16 cellular contexts compared by ENCODE assay signal in the genomic region with DNA sequence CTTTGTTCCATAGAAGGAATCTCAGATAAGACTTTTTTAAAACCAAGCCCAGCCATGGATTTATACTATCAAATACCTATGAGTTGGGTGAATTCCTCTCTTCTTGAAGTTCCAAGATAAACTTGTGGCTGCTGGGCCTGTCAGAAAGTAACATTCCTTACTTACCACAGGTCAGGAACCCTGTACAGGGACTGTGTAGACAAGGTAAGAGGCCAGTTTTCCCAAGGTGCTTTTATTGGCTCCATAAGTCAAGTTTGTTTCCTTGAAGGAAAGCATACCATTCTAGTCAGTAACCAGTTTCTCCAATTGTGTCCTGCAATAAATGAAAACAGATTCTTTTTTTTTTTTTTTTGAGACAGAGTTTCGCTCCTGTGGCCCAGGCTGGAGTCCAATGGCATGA. TPM values are rescaled to one million over a fixed set of nuclear protein-coding genes. Genes with fewer than 3 reads are reported as not detected.
DNase-seq lines count a peak whose midpoint lies in the region; ATAC-seq and TF ChIP-seq lines count a peak whose summit lies in the region.
"Had no signal": no experiment of that assay in that cellular context is flagged by ENCODE, and none has a peak within 500 bp of the region (broad histone marks: within the 10 kb centered on the region; RNA-seq: fewer than 3 reads in every experiment).

No MANE protein-coding gene starts in this region.

- 100% methylated on average over 1 of the region's 1 CpG; no CpG with 5 or more reads in 1 of the 2 experiments for WGBS in endodermal cell (ENCODE audit: insufficient coverage in 1 of 2, insufficient read length in 1 of 2), 2 experiments

- H3K27me3 ChIP-seq in Caco-2 (replicated peaks; ENCODE audit: control insufficient read depth, insufficient read depth, low read length) (no peaks in the 10 kb centered on the region), PC-3 (ENCODE audit: low read length) (no peaks in the 10 kb centered on the region), endodermal cell (ENCODE audit: control insufficient read depth, insufficient read depth, low read length, poor library complexity, severe bottlenecking) (no peaks in the 10 kb centered on the region), mucosa of rectum (ENCODE audit: control insufficient read depth in 2 of 2, insufficient read depth in 2 of 2, low read length in 2 of 2) (no peaks in the 10 kb centered on the region)
- H3K27me3 ChIP-seq in CD4-positive, alpha-beta memory T cell (ENCODE audit: insufficient read depth, low read length) = no peaks in the 10 kb centered on the region

- H3K27ac Mint-ChIP-seq in Caco-2 (ENCODE audit: unreplicated experiment) (peak overlapping the region; percentile 76), endodermal cell (no peak overlapping the region)
- H3K27ac Mint-ChIP-seq in CD4-positive, alpha-beta memory T cell = no peak overlapping the region
- no peak overlapping the region for H3K27ac Mint-ChIP-seq in activated CD8-positive, alpha-beta memory T cell treated with anti-CD3 and anti-CD28 coated beads, Interleukin-2, amount 10 ng/mL, durations not matched to agents 7 days and 5 days

- CTCF ChIA-PET in Caco-2 (lab: Charles Lee) = interaction anchor here (2.0 kb wide), 1 partner anchor 23 kb away, joined by 7 read pairs; the partner anchor contains the start of gene FAF2
- CTCF ChIA-PET in PC-3 (lab: Charles Lee) = no interaction called here
- CTCF ChIA-PET in OCI-LY7 (lab: Charles Lee; ENCODE audit: unreplicated experiment) = interaction anchor here (1.3 kb wide), 1 partner anchor 8 kb away, joined by 3 read pairs; no protein-coding TSS in a partner anchor
- CTCF ChIA-PET in CD4-positive, alpha-beta memory T cell (lab: Charles Lee; ENCODE audit: partially characterized antibody) = no interaction called here
- CTCF ChIA-PET in activated CD8-positive, alpha-beta memory T cell treated with anti-CD3 and anti-CD28 coated beads, Interleukin-2, amount 10 ng/mL, durations not matched to agents 7 days and 5 days (lab: Charles Lee) = no interaction called here

- no peak overlapping the region for H3K9ac ChIP-seq in PC-3 (ENCODE audit: low read length)
- H3K9ac ChIP-seq in endodermal cell (ENCODE audit: extremely low read depth, low read length, poor library complexity, severe bottlenecking) = no peak overlapping the region
- no peak overlapping the region for H3K9ac ChIP-seq in mucosa of rectum (ENCODE audit: low read depth in 1 of 2, low read length in 2 of 2)
- H3K9ac ChIP-seq: GM23248 had no signal

- DNase-seq in Caco-2 = peak; percentile 62 to 83
- peak; percentile 57 for DNase-seq in PC-3
- DNase-seq in endodermal cell = no peak
- DNase-seq in OCI-LY7 (ENCODE audit: low spot score) = no peak
- no peak for DNase-seq in CD4-positive, alpha-beta memory T cell
- no peak for DNase-seq in activated CD8-positive, alpha-beta memory T cell treated with anti-CD3 and anti-CD28 coated beads, Interleukin-2, amount 10 ng/mL, durations not matched to agents 7 days and 5 days
- no peak for DNase-seq in activated T-cell treated with anti-CD3 and anti-CD28 coated beads, Interleukin-2, amount 50 U/mL, for 4 hours
- DNase-seq: C1 segment of cervical spinal cord, DMS79 treated with DMSO at 0.1 percent for 48 hours, GDM1, GM23248, NCI-H1436 treated with DMSO at 0.1 percent for 48 hours, NCI-H446 had no signal

- BruUV-seq in Caco-2 (replicated peaks; lab: Mats Ljungman, UMichigan) = no TSS peak
- no TSS peak for BruUV-seq in PC-3 (replicated peaks; lab: Mats Ljungman, UMichigan)
- no TSS peak for BruUV-seq in OCI-LY7 (replicated peaks; lab: Mats Ljungman, UMichigan)

- H3K4me1 Mint-ChIP-seq in Caco-2 (ENCODE audit: low read depth, unreplicated experiment) (peaks cover 7% of the 10 kb centered on the region), endodermal cell (peaks cover 2% of the 10 kb centered on the region)
- H3K4me1 Mint-ChIP-seq in CD4-positive, alpha-beta memory T cell = no peaks in the 10 kb centered on the region
- H3K4me1 Mint-ChIP-seq in activated CD8-positive, alpha-beta memory T cell treated with anti-CD3 and anti-CD28 coated beads, Interleukin-2, amount 10 ng/mL, durations not matched to agents 7 days and 5 days = no peaks in the 10 kb centered on the region
- no peaks in the 10 kb centered on the region for H3K4me1 Mint-ChIP-seq in activated T-cell treated with anti-CD3 and anti-CD28 coated beads, Interleukin-2, amount 50 U/mL, for 4 hours (ENCODE audit: low read depth)

- intact Hi-C loops in Caco-2 (cut with micrococcal nuclease; ENCODE audit: unreplicated experiment) = no loop called here
- intact Hi-C loops in PC-3 (cut with micrococcal nuclease) = no loop called here
- intact Hi-C loops in OCI-LY7 (cut with micrococcal nuclease; ENCODE audit: unreplicated experiment) = no loop called here
- intact Hi-C loops in CD4-positive, alpha-beta memory T cell (cut with micrococcal nuclease) = no loop called here

- H3K36me3 Mint-ChIP-seq in Caco-2 (ENCODE audit: insufficient read depth, unreplicated experiment) (peaks cover 6% of the 10 kb centered on the region), endodermal cell (ENCODE audit: low read depth) (peaks cover 7% of the 10 kb centered on the region)
- H3K36me3 Mint-ChIP-seq in CD4-positive, alpha-beta memory T cell = no peaks in the 10 kb centered on the region
- H3K36me3 Mint-ChIP-seq in activated CD8-positive, alpha-beta memory T cell treated with anti-CD3 and anti-CD28 coated beads, Interleukin-2, amount 10 ng/mL, durations not matched to agents 7 days and 5 days = peaks cover 3% of the 10 kb centered on the region
- H3K36me3 Mint-ChIP-seq in activated T-cell treated with anti-CD3 and anti-CD28 coated beads, Interleukin-2, amount 50 U/mL, for 4 hours (ENCODE audit: insufficient read depth) = no peaks in the 10 kb centered on the region

- H3K79me2 ChIP-seq in PC-3 (ENCODE audit: low read length) (no peaks in the 10 kb centered on the region), OCI-LY7 (ENCODE audit: insufficient read depth, low read depth, low read length) (no peaks in the 10 kb centered on the region)

- H4K20me1 ChIP-seq in PC-3 (ENCODE audit: low read length) (no peaks in the 10 kb centered on the region), OCI-LY7 (ENCODE audit: insufficient read depth, low read length) (no peaks in the 10 kb centered on the region)

- H3K9me3 Mint-ChIP-seq in Caco-2 (ENCODE audit: unreplicated experiment) = peaks cover 16% of the 10 kb centered on the region
- H3K9me3 Mint-ChIP-seq in endodermal cell = peaks cover 62% of the 10 kb centered on the region
- H3K9me3 Mint-ChIP-seq in CD4-positive, alpha-beta memory T cell = no peaks in the 10 kb centered on the region
- no peaks in the 10 kb centered on the region for H3K9me3 Mint-ChIP-seq in activated CD8-positive, alpha-beta memory T cell treated with anti-CD3 and anti-CD28 coated beads, Interleukin-2, amount 10 ng/mL, durations not matched to agents 7 days and 5 days (ENCODE audit: low read depth)
- no peaks in the 10 kb centered on the region for H3K9me3 Mint-ChIP-seq in activated T-cell treated with anti-CD3 and anti-CD28 coated beads, Interleukin-2, amount 50 U/mL, for 4 hours

- TF ChIP-seq CTCF in Caco-2 (IDR thresholded peaks at IDR 0.05; ENCODE audit: insufficient read depth in 1 of 2, low read depth in 1 of 2, low read length in 1 of 2, severe bottlenecking in 1 of 2, unreplicated experiment in 1 of 2) (no peak), PC-3 (conservative IDR thresholded peaks at IDR 0.05; ENCODE audit: low read depth, low read length) (no peak), endodermal cell (conservative IDR thresholded peaks at IDR 0.05) (no peak), OCI-LY7 (conservative IDR thresholded peaks at IDR 0.05; ENCODE audit: low read length) (no peak)

- H3K4me2 ChIP-seq in PC-3 (ENCODE audit: low read length) (no peak overlapping the region), OCI-LY7 (ENCODE audit: low read length) (no peak overlapping the region)

- H3K4me3 Mint-ChIP-seq in Caco-2 (ENCODE audit: unreplicated experiment) (no peak overlapping the region), endodermal cell (no peak overlapping the region)
- H3K4me3 Mint-ChIP-seq in CD4-positive, alpha-beta memory T cell = no peak overlapping the region
- no peak overlapping the region for H3K4me3 Mint-ChIP-seq in activated CD8-positive, alpha-beta memory T cell treated with anti-CD3 and anti-CD28 coated beads, Interleukin-2, amount 10 ng/mL, durations not matched to agents 7 days and 5 days
- no peak overlapping the region for H3K4me3 Mint-ChIP-seq in activated T-cell treated with anti-CD3 and anti-CD28 coated beads, Interleukin-2, amount 50 U/mL, for 4 hours

- H3K27ac ChIP-seq in PC-3 (ENCODE audit: low read length) (no peak overlapping the region), endodermal cell (ENCODE audit: low read depth, low read length) (no peak overlapping the region), mucosa of rectum (ENCODE audit: low read depth in 2 of 2, low read length in 2 of 2) (peak overlapping the region; percentile 51 to 70), OCI-LY7 (ENCODE audit: low read depth, low read length, poor library complexity, severe bottlenecking) (no peak overlapping the region)
- no peak overlapping the region for H3K27ac ChIP-seq in CD4-positive, alpha-beta memory T cell (ENCODE audit: low read depth, low read length)
- H3K27ac ChIP-seq: GM23248 had no signal

- H3K4me3 ChIP-seq in Caco-2 (ENCODE audit: low read depth, low read length) (no peak overlapping the region), PC-3 (ENCODE audit: low read length) (no peak overlapping the region), endodermal cell (ENCODE audit: low read length) (peak overlapping the region; percentile 43), mucosa of rectum (ENCODE audit: low read length in 2 of 2) (no peak overlapping the region), OCI-LY7 (ENCODE audit: low read depth, low read length, poor library complexity, severe bottlenecking) (no peak overlapping the region)
- no peak overlapping the region for H3K4me3 ChIP-seq in CD4-positive, alpha-beta memory T cell (ENCODE audit: low read length in 2 of 2)
- H3K4me3 ChIP-seq: GM23248 had no signal

- H3K9me2 ChIP-seq in PC-3 (replicated peaks; ENCODE audit: low read length) (no peaks in the 10 kb centered on the region), OCI-LY7 (ENCODE audit: insufficient read depth, low read length) (no peaks in the 10 kb centered on the region)

- ATAC-seq in PC-3 = peak; percentile 45; the same call in 1 of the 2 replicates
- ATAC-seq in activated CD8-positive, alpha-beta memory T cell treated with anti-CD3 and anti-CD28 coated beads, Interleukin-2, amount 10 ng/mL, durations not matched to agents 7 days and 5 days = no peak
- no peak for ATAC-seq in activated T-cell treated with anti-CD3 and anti-CD28 coated beads, Interleukin-2, amount 50 U/mL, for 4 hours
- ATAC-seq: HCT116, Right ventricle myocardium inferior had no signal

- H3F3A ChIP-seq in PC-3 (ENCODE audit: low read length, unreplicated experiment) = no peaks in the 10 kb centered on the region

- H3K9me3 ChIP-seq in Caco-2 = no peaks in the 10 kb centered on the region
- H3K9me3 ChIP-seq in PC-3 (ENCODE audit: low read length) = peaks cover 5% of the 10 kb centered on the region; the same call in 1 of the 2 replicates
- peaks cover 73% of the 10 kb centered on the region for H3K9me3 ChIP-seq in endodermal cell (ENCODE audit: control insufficient read depth, low read length)
- H3K9me3 ChIP-seq in mucosa of rectum (ENCODE audit: control insufficient read depth in 2 of 2, low read length in 2 of 2) = no peaks in the 10 kb centered on the region
- peaks cover 35% of the 10 kb centered on the region for H3K9me3 ChIP-seq in OCI-LY7 (ENCODE audit: low read length)
- H3K9me3 ChIP-seq in CD4-positive, alpha-beta memory T cell (ENCODE audit: control insufficient read depth in 1 of 2, low read length in 2 of 2) = no peaks in the 10 kb centered on the region

- H3K27me3 Mint-ChIP-seq in Caco-2 (ENCODE audit: insufficient read depth, unreplicated experiment) (no peaks in the 10 kb centered on the region), endodermal cell (ENCODE audit: insufficient read depth) (peaks cover 5% of the 10 kb centered on the region)
- H3K27me3 Mint-ChIP-seq in CD4-positive, alpha-beta memory T cell = peaks cover 3 to 7% of the 10 kb centered on the region in 2 donors
- peaks cover 21% of the 10 kb centered on the region for H3K27me3 Mint-ChIP-seq in activated CD8-positive, alpha-beta memory T cell treated with anti-CD3 and anti-CD28 coated beads, Interleukin-2, amount 10 ng/mL, durations not matched to agents 7 days and 5 days
- peaks cover 10% of the 10 kb centered on the region for H3K27me3 Mint-ChIP-seq in activated T-cell treated with anti-CD3 and anti-CD28 coated beads, Interleukin-2, amount 50 U/mL, for 4 hours (ENCODE audit: low read depth)

- no peaks in the 10 kb centered on the region for H3K36me3 ChIP-seq in Caco-2 (ENCODE audit: control insufficient read depth, insufficient read depth, low read length)
- no peaks in the 10 kb centered on the region for H3K36me3 ChIP-seq in PC-3 (ENCODE audit: low read depth, low read length)
- no peaks in the 10 kb centered on the region for H3K36me3 ChIP-seq in endodermal cell (ENCODE audit: control insufficient read depth, insufficient read depth, low read length)
- no peaks in the 10 kb centered on the region for H3K36me3 ChIP-seq in mucosa of rectum (ENCODE audit: control insufficient read depth in 2 of 2, insufficient read depth in 2 of 2, low read length in 2 of 2)
- no peaks in the 10 kb centered on the region for H3K36me3 ChIP-seq in OCI-LY7 (ENCODE audit: insufficient read depth, low read length)
- H3K36me3 ChIP-seq in CD4-positive, alpha-beta memory T cell (ENCODE audit: insufficient read depth, low read length) = no peaks in the 10 kb centered on the region

- H2AFZ ChIP-seq in PC-3 (ENCODE audit: low read length) (no peak overlapping the region), OCI-LY7 (ENCODE audit: low read length) (no peak overlapping the region)
- H2AFZ ChIP-seq: GM23248 had no signal

- POLR2A ChIA-PET in Caco-2 (lab: Charles Lee) = interaction anchor here (0.7 kb wide), 1 partner anchor 95 kb away, joined by 5 read pairs; no protein-coding TSS in a partner anchor
- POLR2A ChIA-PET in PC-3 (lab: Charles Lee; ENCODE audit: unreplicated experiment) = no interaction called here
- POLR2A ChIA-PET in OCI-LY7 (lab: Charles Lee) = interaction anchor here (0.6 kb wide), 1 partner anchor 16 kb away, joined by 5 read pairs; no protein-coding TSS in a partner anchor
- POLR2A ChIA-PET in CD4-positive, alpha-beta memory T cell (lab: Charles Lee; ENCODE audit: partially characterized antibody) = interaction anchor here (1.1 kb wide), 1 partner anchor 23 kb away, joined by 4 read pairs; the partner anchor contains the start of gene FAF2

- H3K4me1 ChIP-seq in Caco-2 (peaks cover 21% of the 10 kb centered on the region), PC-3 (ENCODE audit: insufficient read depth, low read length) (peaks cover 5% of the 10 kb centered on the region), endodermal cell (ENCODE audit: control insufficient read depth, insufficient read depth, low read length) (peaks cover 1% of the 10 kb centered on the region), mucosa of rectum (ENCODE audit: control insufficient read depth in 2 of 2, insufficient read depth in 2 of 2, low read length in 2 of 2) (peaks cover 0 to 7% of the 10 kb centered on the region in 2 donors), OCI-LY7 (ENCODE audit: insufficient read depth, low read length, poor library complexity, severe bottlenecking) (peaks cover 3% of the 10 kb centered on the region)
- no peaks in the 10 kb centered on the region for H3K4me1 ChIP-seq in CD4-positive, alpha-beta memory T cell (ENCODE audit: insufficient read depth, low read length)

RNA-seq across cellular contexts. Expression of gene CLTB, which starts 8.8 kb away (rescaled TPM):
- total RNA-seq in Caco-2 (2022) (78.9 and 80.0 TPM in 2 replicates), PC-3 (2014; rRNA removed) (354 and 460 TPM in 2 replicates), endodermal cell (10 to 100 TPM; 40.9 to 49.7 TPM), OCI-LY7 (2022) (44.5 and 53.0 TPM in 2 replicates)
- polyA plus RNA-seq in endodermal cell (2013, experiment 1 of 2) = 32.9 TPM
- polyA plus RNA-seq in endodermal cell (2013, experiment 2 of 2) = 36.2 TPM
- 53.4 and 69.2 TPM in 2 replicates for total RNA-seq in OCI-LY7 (2014; rRNA removed; shearing (Covaris generic))
- 10 to 100 TPM; 34.8 to 40.5 TPM for total RNA-seq in CD4-positive, alpha-beta memory T cell
- 10 to 100 TPM; 64.3 to 76.6 TPM for polyA plus RNA-seq in CD4-positive, alpha-beta memory T cell
- 10 to 100 TPM; 56.7 to 61.8 TPM for total RNA-seq in activated CD8-positive, alpha-beta memory T cell treated with anti-CD3 and anti-CD28 coated beads, Interleukin-2, amount 10 ng/mL, durations not matched to agents 7 days and 5 days
- 100 to 1,000 TPM; 121 to 133 (median 123) TPM for total RNA-seq in activated T-cell treated with anti-CD3 and anti-CD28 coated beads, Interleukin-2, amount 50 U/mL, for 4 hours

RNA-seq across cellular contexts. Expression of gene FAF2, which starts 23.0 kb away (rescaled TPM):
- total RNA-seq in Caco-2 (2022) = 55.5 and 57.9 TPM in 2 replicates
- total RNA-seq in PC-3 (2014; rRNA removed) = 51.4 TPM in 2 replicates
- 10 to 100 TPM; 42.9 to 53.0 TPM for total RNA-seq in endodermal cell
- 37.6 TPM for polyA plus RNA-seq in endodermal cell (2013, experiment 1 of 2)
- polyA plus RNA-seq in endodermal cell (2013, experiment 2 of 2) = 35.7 TPM
- 27.9 and 36.9 TPM in 2 replicates for total RNA-seq in OCI-LY7 (2014; rRNA removed; shearing (Covaris generic))
- total RNA-seq in OCI-LY7 (2022) = 46.4 and 49.7 TPM in 2 replicates
- 10 to 100 TPM; 32.3 to 33.6 TPM for total RNA-seq in CD4-positive, alpha-beta memory T cell
- 10 to 100 TPM; 10.8 to 18.4 TPM for polyA plus RNA-seq in CD4-positive, alpha-beta memory T cell
- 10 to 100 TPM; 29.9 to 38.7 TPM for total RNA-seq in activated CD8-positive, alpha-beta memory T cell treated with anti-CD3 and anti-CD28 coated beads, Interleukin-2, amount 10 ng/mL, durations not matched to agents 7 days and 5 days
- total RNA-seq in activated T-cell treated with anti-CD3 and anti-CD28 coated beads, Interleukin-2, amount 50 U/mL, for 4 hours = 10 to 100 TPM; 43.0 to 50.1 (median 43.2) TPM

RNA-seq across cellular contexts. Expression of gene HIGD2A, which starts 36.6 kb away (rescaled TPM):
- total RNA-seq in Caco-2 (2022) = 110 and 118 TPM in 2 replicates
- total RNA-seq in PC-3 (2014; rRNA removed) = 164 and 174 TPM in 2 replicates
- total RNA-seq in endodermal cell = 100 to 1,000 TPM; 101 to 102 TPM
- 139 TPM for polyA plus RNA-seq in endodermal cell (2013, experiment 1 of 2)
- polyA plus RNA-seq in endodermal cell (2013, experiment 2 of 2) = 127 TPM
- 140 and 223 TPM in 2 replicates for total RNA-seq in OCI-LY7 (2014; rRNA removed; shearing (Covaris generic))
- total RNA-seq in OCI-LY7 (2022) = 145 and 155 TPM in 2 replicates
- total RNA-seq in CD4-positive, alpha-beta memory T cell = 10 to 100 TPM; 81.3 to 83.4 TPM
- 100 to 1,000 TPM; 191 to 224 TPM for polyA plus RNA-seq in CD4-positive, alpha-beta memory T cell
- total RNA-seq in activated CD8-positive, alpha-beta memory T cell treated with anti-CD3 and anti-CD28 coated beads, Interleukin-2, amount 10 ng/mL, durations not matched to agents 7 days and 5 days = 10 to 100 TPM; 86.0 to 87.7 TPM
- total RNA-seq in activated T-cell treated with anti-CD3 and anti-CD28 coated beads, Interleukin-2, amount 50 U/mL, for 4 hours = 100 to 1,000 TPM in 1 of 3 donors, 10 to 100 TPM in 2; 87.5 to 101 (median 95.8) TPM

RNA-seq across cellular contexts. Expression of gene NOP16, which starts 36.7 kb away (rescaled TPM):
- total RNA-seq in Caco-2 (2022) (48.0 and 56.4 TPM in 2 replicates), PC-3 (2014; rRNA removed) (92.6 and 103 TPM in 2 replicates), endodermal cell (10 to 100 TPM; 18.6 to 31.3 TPM), OCI-LY7 (2022) (63.8 and 86.4 TPM in 2 replicates)
- polyA plus RNA-seq in endodermal cell (2013, experiment 1 of 2) = 19.3 TPM
- polyA plus RNA-seq in endodermal cell (2013, experiment 2 of 2) = 19.2 TPM
- 83.8 and 91.5 TPM in 2 replicates for total RNA-seq in OCI-LY7 (2014; rRNA removed; shearing (Covaris generic))
- 10 to 100 TPM; 16.9 to 19.4 TPM for total RNA-seq in CD4-positive, alpha-beta memory T cell
- 10 to 100 TPM; 19.3 to 46.3 TPM for polyA plus RNA-seq in CD4-positive, alpha-beta memory T cell
- 10 to 100 TPM; 44.8 to 68.3 TPM for total RNA-seq in activated CD8-positive, alpha-beta memory T cell treated with anti-CD3 and anti-CD28 coated beads, Interleukin-2, amount 10 ng/mL, durations not matched to agents 7 days and 5 days
- total RNA-seq in activated T-cell treated with anti-CD3 and anti-CD28 coated beads, Interleukin-2, amount 50 U/mL, for 4 hours = 100 to 1,000 TPM; 247 to 262 (median 255) TPM

RNA-seq across cellular contexts. Expression of gene ARL10, which starts 59.9 kb away (rescaled TPM):
- total RNA-seq in Caco-2 (2022) (2.1 and 2.3 TPM in 2 replicates), PC-3 (2014; rRNA removed) (0.15 and 2.6 TPM in 2 replicates), endodermal cell (10 to 100 TPM; 10.2 to 11.4 TPM), OCI-LY7 (2022) (0.04 and 0.06 TPM in 2 replicates)
- polyA plus RNA-seq in endodermal cell (2013, experiment 1 of 2) = 12.2 TPM
- 12.5 TPM for polyA plus RNA-seq in endodermal cell (2013, experiment 2 of 2)
- total RNA-seq in OCI-LY7 (2014; rRNA removed; shearing (Covaris generic)) = 0.03 TPM in 1 of 2 replicates, not detected in the other
- 10 to 100 TPM; 14.7 to 17.9 TPM for total RNA-seq in CD4-positive, alpha-beta memory T cell
- polyA plus RNA-seq in CD4-positive, alpha-beta memory T cell = 1 to 10 TPM in 1 of 2 donors, under 1 TPM in 1; 0.60 to 1.2 TPM
- total RNA-seq in activated CD8-positive, alpha-beta memory T cell treated with anti-CD3 and anti-CD28 coated beads, Interleukin-2, amount 10 ng/mL, durations not matched to agents 7 days and 5 days = 1 to 10 TPM; 6.3 to 9.0 TPM
- total RNA-seq in activated T-cell treated with anti-CD3 and anti-CD28 coated beads, Interleukin-2, amount 50 U/mL, for 4 hours = 1 to 10 TPM; 7.0 to 8.6 (median 7.9) TPM

Comparison
In these comparisons a context has a peak if more than half of its experiments do, and no peak if none do; other contexts are left out.
1. DNase-seq: peak in Caco-2 (2 of 2) and PC-3 (single experiment); none in endodermal cell (single experiment), OCI-LY7 (single experiment), CD4-positive, alpha-beta memory T cell (0 of 5), activated CD8-positive, alpha-beta memory T cell treated with anti-CD3 and anti-CD28 coated beads, Interleukin-2, amount 10 ng/mL, durations not matched to agents 7 days and 5 days (single experiment) and activated T-cell treated with anti-CD3 and anti-CD28 coated beads, Interleukin-2, amount 50 U/mL, for 4 hours (single experiment).
2. H3K27ac ChIP-seq: peak in mucosa of rectum (2 of 2); none in PC-3 (single experiment), endodermal cell (single experiment), OCI-LY7 (single experiment) and CD4-positive, alpha-beta memory T cell (single experiment).
3. CTCF ChIA-PET loops: an anchor here in Caco-2 (2.0 kb wide) and OCI-LY7 (1.3 kb wide); none called in PC-3, CD4-positive, alpha-beta memory T cell and activated CD8-positive, alpha-beta memory T cell treated with anti-CD3 and anti-CD28 coated beads, Interleukin-2, amount 10 ng/mL, durations not matched to agents 7 days and 5 days.